In the genomic region with DNA sequence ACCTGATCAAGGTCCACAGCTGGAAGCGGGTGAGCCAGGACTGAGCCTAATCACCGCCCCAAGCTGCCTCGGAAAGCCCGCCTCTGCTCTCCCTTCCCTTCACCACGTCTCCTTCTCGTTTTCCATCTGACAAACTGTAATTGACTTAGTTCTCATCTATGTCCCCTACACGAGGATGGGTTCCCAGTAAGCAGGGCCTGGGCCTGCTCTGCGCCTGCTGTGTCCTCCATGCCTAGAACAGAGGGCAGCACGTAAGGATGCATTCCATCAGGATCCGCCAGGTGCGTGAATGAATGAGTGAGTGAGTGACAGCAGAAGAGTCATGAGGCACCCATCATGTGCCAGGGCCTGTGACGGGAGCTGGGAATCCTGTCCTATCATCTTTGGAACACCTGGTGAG, we compare ENCODE assay signal across 13 cellular contexts.
DNase-seq lines count a peak whose midpoint lies in the region; ATAC-seq and TF ChIP-seq lines count a peak whose summit lies in the region.
"Had no signal": no experiment of that assay in that cellular context is flagged by ENCODE, and none has a peak within 500 bp of the region (broad histone marks: within the 10 kb centered on the region; RNA-seq: fewer than 3 reads in every experiment).

No MANE protein-coding gene starts in this region.

- H3K27me3 Mint-ChIP-seq in activated CD4-positive, alpha-beta memory T cell treated with anti-CD3 and anti-CD28 coated beads, Interleukin-2, amount 10 ng/mL, durations not matched to agents 7 days and 5 days, result no peaks in the 10 kb centered on the region
- peaks cover 3% of the 10 kb centered on the region for H3K27me3 Mint-ChIP-seq in activated CD4-positive, alpha-beta memory T cell treated with anti-CD3 and anti-CD28 coated beads for 36 hours
- H3K27me3 Mint-ChIP-seq in natural killer cell treated with Interleukin-12 subunit alpha and Interleukin-12 subunit beta and Interleukin-15 and Interleukin-18, amount 100 ng/mL, for 72 hours, result peaks cover 0 to 7% of the 10 kb centered on the region in 2 donors
- peaks cover 4 to 6% of the 10 kb centered on the region in 2 donors for H3K27me3 Mint-ChIP-seq in natural killer cell (ENCODE audit: low read depth in 2 of 2)
- H3K27me3 Mint-ChIP-seq: CD4-positive, CD25-positive, alpha-beta regulatory T cell had no signal

- POLR2A ChIA-PET in activated CD4-positive, alpha-beta memory T cell treated with anti-CD3 and anti-CD28 coated beads, Interleukin-2, amount 10 ng/mL, durations not matched to agents 7 days and 5 days (lab: Charles Lee), result interaction anchor here (1.2 kb wide), 1 partner anchor 58 kb away, joined by 3 read pairs; no protein-coding TSS in a partner anchor
- POLR2A ChIA-PET in activated CD4-positive, alpha-beta memory T cell treated with anti-CD3 and anti-CD28 coated beads for 36 hours (lab: Charles Lee), result no interaction called here

- H3K9me3 ChIP-seq in stomach, result no peaks in the 10 kb centered on the region
- H3K9me3 ChIP-seq: BLaER1 treated with 17β-estradiol and CSF1 and Interleukin-3, amounts not matched to agents 10 nM and 100 nM had no signal

- no peak for DNase-seq in activated CD4-positive, alpha-beta memory T cell treated with anti-CD3 and anti-CD28 coated beads, Interleukin-2, amount 10 ng/mL, durations not matched to agents 7 days and 5 days
- no peak for DNase-seq in activated CD4-positive, alpha-beta memory T cell treated with anti-CD3 and anti-CD28 coated beads for 36 hours
- DNase-seq in natural killer cell treated with Interleukin-12 subunit alpha and Interleukin-12 subunit beta and Interleukin-15 and Interleukin-18, amount 100 ng/mL, for 72 hours (ENCODE audit: low spot score), result no peak
- DNase-seq in natural killer cell (no peak), islet precursor cell (peak; percentile 27), stomach (peak; percentile 15), dedifferentiated amniotic fluid mesenchymal stem cell (ENCODE audit: extremely low spot score) (no peak)
- no peak for DNase-seq in stimulated activated CD8-positive, alpha-beta memory T cell treated with anti-CD3 and anti-CD28 coated beads, Interleukin-4, amount 100 ng/mL, for 48 hours
- DNase-seq: ACHN; CD4-positive, CD25-positive, alpha-beta regulatory T cell; DMS53; GF-D8 had no signal

- TF ChIP-seq CTCF in natural killer cell (IDR thresholded peaks at IDR 0.05) (no peak), stomach (IDR thresholded peaks at IDR 0.05) (no peak)

- H3K4me3 Mint-ChIP-seq in activated CD4-positive, alpha-beta memory T cell treated with anti-CD3 and anti-CD28 coated beads, Interleukin-2, amount 10 ng/mL, durations not matched to agents 7 days and 5 days, result no peak overlapping the region
- no peak overlapping the region for H3K4me3 Mint-ChIP-seq in activated CD4-positive, alpha-beta memory T cell treated with anti-CD3 and anti-CD28 coated beads for 36 hours
- H3K4me3 Mint-ChIP-seq in natural killer cell treated with Interleukin-12 subunit alpha and Interleukin-12 subunit beta and Interleukin-15 and Interleukin-18, amount 100 ng/mL, for 72 hours, result peak overlapping the region; percentile 34
- H3K4me3 Mint-ChIP-seq in natural killer cell, result no peak overlapping the region
- H3K4me3 Mint-ChIP-seq: CD4-positive, CD25-positive, alpha-beta regulatory T cell had no signal

- TF ChIP-seq POLR2A in stomach (IDR thresholded peaks at IDR 0.05), result no peak

- H3K9me3 Mint-ChIP-seq in activated CD4-positive, alpha-beta memory T cell treated with anti-CD3 and anti-CD28 coated beads, Interleukin-2, amount 10 ng/mL, durations not matched to agents 7 days and 5 days, result no peaks in the 10 kb centered on the region
- no peaks in the 10 kb centered on the region for H3K9me3 Mint-ChIP-seq in activated CD4-positive, alpha-beta memory T cell treated with anti-CD3 and anti-CD28 coated beads for 36 hours
- H3K9me3 Mint-ChIP-seq in natural killer cell treated with Interleukin-12 subunit alpha and Interleukin-12 subunit beta and Interleukin-15 and Interleukin-18, amount 100 ng/mL, for 72 hours, result no peaks in the 10 kb centered on the region
- H3K9me3 Mint-ChIP-seq in natural killer cell, result no peaks in the 10 kb centered on the region
- H3K9me3 Mint-ChIP-seq: CD4-positive, CD25-positive, alpha-beta regulatory T cell had no signal

- CTCF ChIA-PET in activated CD4-positive, alpha-beta memory T cell treated with anti-CD3 and anti-CD28 coated beads, Interleukin-2, amount 10 ng/mL, durations not matched to agents 7 days and 5 days (lab: Charles Lee), result interaction anchor here (1.2 kb wide), 1 partner anchor 67 kb away, joined by 3 read pairs; no protein-coding TSS in a partner anchor
- CTCF ChIA-PET in activated CD4-positive, alpha-beta memory T cell treated with anti-CD3 and anti-CD28 coated beads for 36 hours (lab: Charles Lee), result no interaction called here

- WGBS in stomach, 5 donors, result 80 to 88% (median 83%) methylated on average over 12 of the region's 12 CpGs

- peaks cover 0 to 24% (median 0%) of the 10 kb centered on the region in 3 donors for H3K27me3 ChIP-seq in stomach
- H3K27me3 ChIP-seq: BLaER1 treated with 17β-estradiol and CSF1 and Interleukin-3, amounts not matched to agents 10 nM and 100 nM had no signal

- H3K4me1 Mint-ChIP-seq in activated CD4-positive, alpha-beta memory T cell treated with anti-CD3 and anti-CD28 coated beads, Interleukin-2, amount 10 ng/mL, durations not matched to agents 7 days and 5 days, result peaks cover 32% of the 10 kb centered on the region
- H3K4me1 Mint-ChIP-seq in activated CD4-positive, alpha-beta memory T cell treated with anti-CD3 and anti-CD28 coated beads for 36 hours (ENCODE audit: low read depth), result no peaks in the 10 kb centered on the region
- peaks cover 7 to 10% of the 10 kb centered on the region in 2 donors for H3K4me1 Mint-ChIP-seq in natural killer cell treated with Interleukin-12 subunit alpha and Interleukin-12 subunit beta and Interleukin-15 and Interleukin-18, amount 100 ng/mL, for 72 hours (ENCODE audit: low read depth in 2 of 2)
- H3K4me1 Mint-ChIP-seq in natural killer cell, result peaks cover 0 to 13% of the 10 kb centered on the region in 2 donors

- H3K36me3 ChIP-seq in stomach, result no peaks in the 10 kb centered on the region
- H3K36me3 ChIP-seq: BLaER1 treated with 17β-estradiol and CSF1 and Interleukin-3, amounts not matched to agents 10 nM and 100 nM had no signal

- intact Hi-C loops in activated CD4-positive, alpha-beta memory T cell treated with anti-CD3 and anti-CD28 coated beads for 36 hours (cut with micrococcal nuclease), result no loop called here
- intact Hi-C loops in natural killer cell (cut with micrococcal nuclease), result no loop called here
- intact Hi-C loops in stomach (cut with DNase I; ENCODE audit: low total_unique reads), result no loop called here

- H3K4me3 ChIP-seq in stomach, result no peak overlapping the region
- H3K4me3 ChIP-seq: BLaER1 treated with 17β-estradiol and CSF1 and Interleukin-3, amounts not matched to agents 10 nM and 100 nM had no signal

- peak overlapping the region; percentile 29 for H3K27ac Mint-ChIP-seq in activated CD4-positive, alpha-beta memory T cell treated with anti-CD3 and anti-CD28 coated beads, Interleukin-2, amount 10 ng/mL, durations not matched to agents 7 days and 5 days
- H3K27ac Mint-ChIP-seq in activated CD4-positive, alpha-beta memory T cell treated with anti-CD3 and anti-CD28 coated beads for 36 hours, result no peak overlapping the region
- H3K27ac Mint-ChIP-seq in natural killer cell treated with Interleukin-12 subunit alpha and Interleukin-12 subunit beta and Interleukin-15 and Interleukin-18, amount 100 ng/mL, for 72 hours, result peak overlapping the region in 1 of 2 donors; percentile 32
- no peak overlapping the region for H3K27ac Mint-ChIP-seq in natural killer cell

- TF ChIP-seq EP300 in stomach (IDR thresholded peaks at IDR 0.05), result no peak

- ATAC-seq in natural killer cell treated with Interleukin-12 subunit alpha and Interleukin-12 subunit beta and Interleukin-15 and Interleukin-18, amount 100 ng/mL, for 72 hours, result no peak
- ATAC-seq in natural killer cell, result no peak

- no peak overlapping the region for H3K27ac ChIP-seq in stomach
- H3K27ac ChIP-seq: BLaER1 treated with 17β-estradiol and CSF1 and Interleukin-3, amounts not matched to agents 10 nM and 100 nM had no signal

- no peaks in the 10 kb centered on the region for H3K4me1 ChIP-seq in stomach
- H3K4me1 ChIP-seq: BLaER1 treated with 17β-estradiol and CSF1 and Interleukin-3, amounts not matched to agents 10 nM and 100 nM had no signal

- H3K36me3 Mint-ChIP-seq in activated CD4-positive, alpha-beta memory T cell treated with anti-CD3 and anti-CD28 coated beads, Interleukin-2, amount 10 ng/mL, durations not matched to agents 7 days and 5 days (ENCODE audit: low read depth), result peaks cover 42% of the 10 kb centered on the region
- peaks cover 2% of the 10 kb centered on the region for H3K36me3 Mint-ChIP-seq in activated CD4-positive, alpha-beta memory T cell treated with anti-CD3 and anti-CD28 coated beads for 36 hours
- H3K36me3 Mint-ChIP-seq in natural killer cell treated with Interleukin-12 subunit alpha and Interleukin-12 subunit beta and Interleukin-15 and Interleukin-18, amount 100 ng/mL, for 72 hours, result no peaks in the 10 kb centered on the region
- no peaks in the 10 kb centered on the region for H3K36me3 Mint-ChIP-seq in natural killer cell

Comparison
In these comparisons a context has a peak if more than half of its experiments do, and no peak if none do; other contexts are left out.
1. DNase-seq: peak in islet precursor cell (single experiment) and stomach (single experiment); none in activated CD4-positive, alpha-beta memory T cell treated with anti-CD3 and anti-CD28 coated beads, Interleukin-2, amount 10 ng/mL, durations not matched to agents 7 days and 5 days (single experiment), activated CD4-positive, alpha-beta memory T cell treated with anti-CD3 and anti-CD28 coated beads for 36 hours (single experiment), natural killer cell treated with Interleukin-12 subunit alpha and Interleukin-12 subunit beta and Interleukin-15 and Interleukin-18, amount 100 ng/mL, for 72 hours (single experiment), natural killer cell (single experiment), dedifferentiated amniotic fluid mesenchymal stem cell (single experiment) and stimulated activated CD8-positive, alpha-beta memory T cell treated with anti-CD3 and anti-CD28 coated beads, Interleukin-4, amount 100 ng/mL, for 48 hours (single experiment).